ENCODE assay signal across 27 cellular contexts in genomic region chr3:50661321-50661837, GRCh38. TPM values are rescaled to one million over a fixed set of nuclear protein-coding genes. Genes with fewer than 3 reads are reported as not detected.
DNase-seq lines count a peak whose midpoint lies in the region; ATAC-seq and TF ChIP-seq lines count a peak whose summit lies in the region.
"Had no signal": no experiment of that assay in that cellular context is flagged by ENCODE, and none has a peak within 500 bp of the region (broad histone marks: within the 10 kb centered on the region; RNA-seq: fewer than 3 reads in every experiment).

No MANE protein-coding gene starts in this region.

- peaks cover 15% of the 10 kb centered on the region for H3K4me1 Mint-ChIP-seq in endodermal cell
- H3K4me1 Mint-ChIP-seq: B cell had no signal

- 83 to 84% methylated on average over 6 of the region's 6 CpGs for WGBS in endodermal cell (ENCODE audit: insufficient coverage in 1 of 2, insufficient read length in 1 of 2), 2 experiments

- no peak overlapping the region for H3K27ac Mint-ChIP-seq in endodermal cell
- H3K27ac Mint-ChIP-seq: B cell had no signal

- no peaks in the 10 kb centered on the region for H3K27me3 ChIP-seq in endodermal cell (ENCODE audit: control insufficient read depth, insufficient read depth, low read length, poor library complexity, severe bottlenecking)
- H3K27me3 ChIP-seq: MG63 had no signal

- H3K27ac ChIP-seq in endodermal cell (ENCODE audit: low read depth, low read length), result no peak overlapping the region
- H3K27ac ChIP-seq: C4-2B, GM23248 had no signal

- intact Hi-C loops in sciatic nerve (cut with DNase I), result no loop called here

- TF ChIP-seq CTCF in endodermal cell (conservative IDR thresholded peaks at IDR 0.05), result no peak

- H3K4me3 ChIP-seq in endodermal cell (ENCODE audit: low read length), result no peak overlapping the region
- H3K4me3 ChIP-seq: GM12878, GM23248, MG63 had no signal

- H3K36me3 Mint-ChIP-seq in endodermal cell (ENCODE audit: low read depth), result no peaks in the 10 kb centered on the region

- H3K9ac ChIP-seq in endodermal cell (ENCODE audit: extremely low read depth, low read length, poor library complexity, severe bottlenecking), result no peak overlapping the region
- H3K9ac ChIP-seq: GM23248 had no signal

- H3K9me3 Mint-ChIP-seq in endodermal cell, result no peaks in the 10 kb centered on the region
- H3K9me3 Mint-ChIP-seq: CD8-positive, alpha-beta memory T cell had no signal

- peak; percentile 43 for DNase-seq in activated effector memory CD4-positive, alpha-beta T cell treated with anti-CD3 and anti-CD28 coated beads, Interleukin-2, amount 50 U/mL, for 16 hours
- no peak for DNase-seq in activated effector memory CD4-positive, alpha-beta T cell treated with Interleukin-2 at 50 U/mL for 16 hours
- DNase-seq in endodermal cell, result peak; percentile 24
- peak; percentile 17 for DNase-seq in sciatic nerve (ENCODE audit: low spot score)
- DNase-seq in Ammon's horn (ENCODE audit: low spot score), result no peak
- DNase-seq: CD8-positive, alpha-beta memory T cell; DMS 273 treated with DMSO at 0.1 percent for 48 hours; DMS79; EL; GDM1; GM23248; H7; IMR-90; KG1; MG63; NCI-H1105 treated with DMSO at 0.1 percent for 48 hours; NCI-H1694 treated with DMSO at 0.1 percent for 48 hours; NCI-H2081; NCI-H2227 treated with DMSO at 0.1 percent for 48 hours; NCI-H510A; NCI-H69; SHP77 treated with DMSO at 0.1 percent for 48 hours had no signal

- peaks cover 7% of the 10 kb centered on the region for H3K27me3 Mint-ChIP-seq in endodermal cell (ENCODE audit: insufficient read depth)
- H3K27me3 Mint-ChIP-seq: B cell had no signal

- no peaks in the 10 kb centered on the region for H3K9me3 ChIP-seq in endodermal cell (ENCODE audit: control insufficient read depth, low read length)
- H3K9me3 ChIP-seq: MG63 had no signal

- no peaks in the 10 kb centered on the region for H3K36me3 ChIP-seq in endodermal cell (ENCODE audit: control insufficient read depth, insufficient read depth, low read length)
- H3K36me3 ChIP-seq: MG63 had no signal

- H3K4me3 Mint-ChIP-seq in endodermal cell, result no peak overlapping the region
- H3K4me3 Mint-ChIP-seq: B cell; CD8-positive, alpha-beta memory T cell had no signal

- ATAC-seq in sciatic nerve, result no peak
- ATAC-seq in HG03196 (IDR thresholded peaks at IDR 0.05; ENCODE audit: unreplicated experiment), result no peak
- ATAC-seq in HG03460 (IDR thresholded peaks at IDR 0.05; ENCODE audit: unreplicated experiment), result no peak
- ATAC-seq: GM12878 had no signal

- no peaks in the 10 kb centered on the region for H3K4me1 ChIP-seq in endodermal cell (ENCODE audit: control insufficient read depth, insufficient read depth, low read length)

RNA-seq across cellular contexts. Expression of gene DOCK3, which starts 13.3 kb away (rescaled TPM):
- 1 to 10 TPM; 7.7 to 8.5 TPM for total RNA-seq in endodermal cell
- polyA plus RNA-seq in endodermal cell (2013, experiment 1 of 2), result 4.2 TPM
- polyA plus RNA-seq in endodermal cell (2013, experiment 2 of 2), result 3.9 TPM
- total RNA-seq in sciatic nerve, result 6.2 TPM

RNA-seq across cellular contexts. Expression of gene MAPKAPK3, which starts 44.4 kb away (rescaled TPM):
- total RNA-seq in endodermal cell (10 to 100 TPM; 37.2 to 39.7 TPM), sciatic nerve (19.5 TPM)
- polyA plus RNA-seq in endodermal cell (2013, experiment 1 of 2), result 29.9 TPM
- polyA plus RNA-seq in endodermal cell (2013, experiment 2 of 2), result 26.1 TPM

RNA-seq across cellular contexts. Expression of gene CISH, which starts 49.8 kb away (rescaled TPM):
- total RNA-seq in endodermal cell, result 1 to 10 TPM; 1.2 to 2.0 TPM
- polyA plus RNA-seq in endodermal cell (2013, experiment 1 of 2), result 3.6 TPM
- 3.7 TPM for polyA plus RNA-seq in endodermal cell (2013, experiment 2 of 2)
- total RNA-seq in sciatic nerve, result 10.6 TPM

Comparison
In these comparisons a context has a peak if more than half of its experiments do, and no peak if none do; other contexts are left out.
1. DNase-seq: peak in activated effector memory CD4-positive, alpha-beta T cell treated with anti-CD3 and anti-CD28 coated beads, Interleukin-2, amount 50 U/mL, for 16 hours (single experiment), endodermal cell (single experiment) and sciatic nerve (single experiment); none in activated effector memory CD4-positive, alpha-beta T cell treated with Interleukin-2 at 50 U/mL for 16 hours (single experiment) and Ammon's horn (single experiment).